ENCODE assay signal across 8 cellular contexts in the genomic region with DNA sequence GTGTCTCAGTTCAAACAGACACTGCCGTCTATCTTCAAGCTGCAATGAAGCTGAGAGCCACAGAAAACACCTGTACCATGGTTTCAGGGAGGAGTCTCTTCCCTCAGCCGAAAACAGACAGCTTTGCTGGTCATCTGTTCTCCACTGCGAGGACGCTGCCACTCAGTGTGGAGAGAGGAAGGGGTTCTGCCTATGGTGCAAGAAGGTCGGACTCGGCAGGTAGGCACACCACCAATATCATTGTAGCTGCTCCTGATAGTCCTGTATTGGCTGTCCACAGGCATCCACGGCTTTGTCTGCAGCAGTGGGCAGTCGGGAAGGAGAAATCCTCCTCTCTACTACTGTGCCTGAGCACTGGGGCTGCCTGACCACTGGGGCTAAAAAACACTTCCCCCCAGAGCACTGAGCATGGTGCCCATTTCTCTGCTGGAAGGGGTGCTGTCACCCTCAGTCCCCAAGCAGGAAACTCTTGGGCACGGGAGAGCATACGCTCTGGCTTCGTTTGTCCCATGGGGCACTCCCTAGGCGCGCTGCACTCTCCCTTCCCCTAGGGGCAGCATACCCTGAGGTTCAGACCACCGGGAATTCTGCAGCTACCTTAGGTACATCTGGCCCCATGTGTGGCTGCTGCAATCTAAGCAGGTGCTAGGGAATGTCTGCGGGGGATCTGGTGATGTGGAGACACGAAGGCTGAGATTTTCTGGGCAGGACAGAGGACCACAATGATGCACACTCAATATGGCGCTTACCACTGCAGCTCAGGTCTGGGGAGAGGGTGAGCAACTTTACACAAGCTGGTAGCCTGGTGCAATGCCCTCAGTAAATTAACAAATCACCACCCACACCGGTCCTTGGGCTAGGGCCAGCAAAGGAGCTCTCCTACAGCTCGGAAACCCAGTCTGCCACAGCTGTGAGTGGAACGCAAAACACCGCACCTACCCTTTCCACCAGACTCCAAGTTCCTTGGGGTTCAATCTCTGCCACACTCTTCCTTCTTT.
DNase-seq lines count a peak whose midpoint lies in the region; ATAC-seq and TF ChIP-seq lines count a peak whose summit lies in the region.

No MANE protein-coding gene starts in this region.

- no peak overlapping the region for H3K27ac Mint-ChIP-seq in activated T-helper 2 cell treated with anti-CD3 and anti-CD28 coated beads, Interferon-gamma antibody, Interleukin-2, Interleukin-4, amounts not matched to agents 10 μg/mL and 5 μg/mL and 100 μg/mL, durations not matched to agents 14 hours and 24 hours and 36 hours

- TF ChIP-seq RAD21 in liver (IDR thresholded peaks at IDR 0.05): peak; percentile 40 to 60

- peaks cover 0 to 9% (median 4%) of the 10 kb centered on the region in 4 donors for H3K4me1 ChIP-seq in liver (ENCODE audit: control insufficient read depth in 4 of 4, insufficient read depth in 4 of 4, low read length in 3 of 4)

- H3K27me3 Mint-ChIP-seq in activated T-helper 2 cell treated with anti-CD3 and anti-CD28 coated beads, Interferon-gamma antibody, Interleukin-2, Interleukin-4, amounts not matched to agents 10 μg/mL and 5 μg/mL and 100 μg/mL, durations not matched to agents 14 hours and 24 hours and 36 hours (ENCODE audit: low read depth): no peaks in the 10 kb centered on the region

- peak overlapping the region; percentile 27 to 54 (median 40) for H3K4me3 ChIP-seq in liver (ENCODE audit: low read depth in 1 of 3, low read length in 3 of 3)

- no peaks in the 10 kb centered on the region for H3K9me3 Mint-ChIP-seq in activated T-helper 2 cell treated with anti-CD3 and anti-CD28 coated beads, Interferon-gamma antibody, Interleukin-2, Interleukin-4, amounts not matched to agents 10 μg/mL and 5 μg/mL and 100 μg/mL, durations not matched to agents 14 hours and 24 hours and 36 hours

- H3K36me3 Mint-ChIP-seq in activated T-helper 2 cell treated with anti-CD3 and anti-CD28 coated beads, Interferon-gamma antibody, Interleukin-2, Interleukin-4, amounts not matched to agents 10 μg/mL and 5 μg/mL and 100 μg/mL, durations not matched to agents 14 hours and 24 hours and 36 hours (ENCODE audit: low read depth): no peaks in the 10 kb centered on the region

- DNase-seq in ELF-1 (ENCODE audit: low read depth, low spot score): peak; percentile 78
- DNase-seq in activated T-helper 2 cell treated with anti-CD3 and anti-CD28 coated beads, Interferon-gamma antibody, Interleukin-2, Interleukin-4, amounts not matched to agents 10 μg/mL and 5 μg/mL and 100 μg/mL, durations not matched to agents 14 hours and 24 hours and 36 hours (ENCODE audit: low spot score): no peak
- DNase-seq in NOMO-1 (lab: John Stamatoyannopoulos, UW; ENCODE audit: unreplicated experiment in 2 of 2): no peak
- DNase-seq in NCI-H146 treated with DMSO at 0.1 percent for 48 hours (lab: John Stamatoyannopoulos, UW; ENCODE audit: unreplicated experiment): no peak
- no peak for DNase-seq in NK-92 (lab: John Stamatoyannopoulos, UW; ENCODE audit: unreplicated experiment)

- no peaks in the 10 kb centered on the region for H3K9me3 ChIP-seq in liver (ENCODE audit: control insufficient read depth in 4 of 4, low read length in 3 of 4)

- H3K4me1 Mint-ChIP-seq in activated T-helper 2 cell treated with anti-CD3 and anti-CD28 coated beads, Interferon-gamma antibody, Interleukin-2, Interleukin-4, amounts not matched to agents 10 μg/mL and 5 μg/mL and 100 μg/mL, durations not matched to agents 14 hours and 24 hours and 36 hours (ENCODE audit: low read depth): peaks cover 6% of the 10 kb centered on the region

- WGBS in liver: 39% methylated on average over 21 of the region's 21 CpGs

- peaks cover 0 to 9% (median 0%) of the 10 kb centered on the region in 4 donors for H3K27me3 ChIP-seq in liver (ENCODE audit: control insufficient read depth in 4 of 4, insufficient read depth in 4 of 4, low read length in 3 of 4)

- ATAC-seq in GM21381 (IDR thresholded peaks at IDR 0.05; ENCODE audit: unreplicated experiment) (peak; percentile 29), HG03571 (IDR thresholded peaks at IDR 0.05; ENCODE audit: unreplicated experiment) (peak; percentile 38)

- no peaks in the 10 kb centered on the region for H3K36me3 ChIP-seq in liver (ENCODE audit: control insufficient read depth in 4 of 4, insufficient read depth in 3 of 4, low read depth in 1 of 4, low read length in 3 of 4)

- peak overlapping the region; percentile 56 for H3K4me3 Mint-ChIP-seq in activated T-helper 2 cell treated with anti-CD3 and anti-CD28 coated beads, Interferon-gamma antibody, Interleukin-2, Interleukin-4, amounts not matched to agents 10 μg/mL and 5 μg/mL and 100 μg/mL, durations not matched to agents 14 hours and 24 hours and 36 hours (ENCODE audit: low read depth)

- intact Hi-C loops in activated T-helper 2 cell treated with anti-CD3 and anti-CD28 coated beads, Interferon-gamma antibody, Interleukin-2, Interleukin-4, amounts not matched to agents 10 μg/mL and 5 μg/mL and 100 μg/mL, durations not matched to agents 14 hours and 24 hours and 36 hours (cut with micrococcal nuclease): no loop called here

- TF ChIP-seq CTCF in liver (IDR thresholded peaks at IDR 0.05; ENCODE audit: low read depth, low read length, missing input control): peak; percentile 26

- no peak overlapping the region for H3K27ac ChIP-seq in liver (ENCODE audit: low read depth in 1 of 2, low read length in 2 of 2)

- no peak overlapping the region for H3K9ac ChIP-seq in liver (ENCODE audit: low read depth in 1 of 2, low read length in 2 of 2)

TF ChIP-seq in liver, 16 proteins besides CTCF, POLR2A, EP300 and RAD21:
- no peak for TF ChIP-seq RXRA (IDR thresholded peaks at IDR 0.05)
- TF ChIP-seq SP1 (IDR thresholded peaks at IDR 0.05): no peak
- TF ChIP-seq YY1 (IDR thresholded peaks at IDR 0.05): no peak
- TF ChIP-seq, protein P1, sequence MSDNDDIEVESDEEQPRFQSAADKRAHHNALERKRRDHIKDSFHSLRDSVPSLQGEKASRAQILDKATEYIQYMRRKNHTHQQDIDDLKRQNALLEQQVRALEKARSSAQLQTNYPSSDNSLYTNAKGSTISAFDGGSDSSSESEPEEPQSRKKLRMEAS (IDR thresholded peaks at IDR 0.05): no peak
- TF ChIP-seq EGR1 (IDR thresholded peaks at IDR 0.05; ENCODE audit: low read depth in 2 of 2): no peak
- TF ChIP-seq, protein P2, sequence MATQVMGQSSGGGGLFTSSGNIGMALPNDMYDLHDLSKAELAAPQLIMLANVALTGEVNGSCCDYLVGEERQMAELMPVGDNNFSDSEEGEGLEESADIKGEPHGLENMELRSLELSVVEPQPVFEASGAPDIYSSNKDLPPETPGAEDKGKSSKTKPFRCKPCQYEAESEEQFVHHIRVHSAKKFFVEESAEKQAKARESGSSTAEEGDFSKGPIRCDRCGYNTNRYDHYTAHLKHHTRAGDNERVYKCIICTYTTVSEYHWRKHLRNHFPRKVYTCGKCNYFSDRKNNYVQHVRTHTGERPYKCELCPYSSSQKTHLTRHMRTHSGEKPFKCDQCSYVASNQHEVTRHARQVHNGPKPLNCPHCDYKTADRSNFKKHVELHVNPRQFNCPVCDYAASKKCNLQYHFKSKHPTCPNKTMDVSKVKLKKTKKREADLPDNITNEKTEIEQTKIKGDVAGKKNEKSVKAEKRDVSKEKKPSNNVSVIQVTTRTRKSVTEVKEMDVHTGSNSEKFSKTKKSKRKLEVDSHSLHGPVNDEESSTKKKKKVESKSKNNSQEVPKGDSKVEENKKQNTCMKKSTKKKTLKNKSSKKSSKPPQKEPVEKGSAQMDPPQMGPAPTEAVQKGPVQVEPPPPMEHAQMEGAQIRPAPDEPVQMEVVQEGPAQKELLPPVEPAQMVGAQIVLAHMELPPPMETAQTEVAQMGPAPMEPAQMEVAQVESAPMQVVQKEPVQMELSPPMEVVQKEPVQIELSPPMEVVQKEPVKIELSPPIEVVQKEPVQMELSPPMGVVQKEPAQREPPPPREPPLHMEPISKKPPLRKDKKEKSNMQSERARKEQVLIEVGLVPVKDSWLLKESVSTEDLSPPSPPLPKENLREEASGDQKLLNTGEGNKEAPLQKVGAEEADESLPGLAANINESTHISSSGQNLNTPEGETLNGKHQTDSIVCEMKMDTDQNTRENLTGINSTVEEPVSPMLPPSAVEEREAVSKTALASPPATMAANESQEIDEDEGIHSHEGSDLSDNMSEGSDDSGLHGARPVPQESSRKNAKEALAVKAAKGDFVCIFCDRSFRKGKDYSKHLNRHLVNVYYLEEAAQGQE (IDR thresholded peaks at IDR 0.05): no peak
- TF ChIP-seq FOXA2 (IDR thresholded peaks at IDR 0.05): no peak
- TF ChIP-seq GABPA (IDR thresholded peaks at IDR 0.05 in 1 of 2, conservative IDR thresholded peaks at IDR 0.05 in 1 of 2): no peak
- no peak for TF ChIP-seq TAF1 (conservative IDR thresholded peaks at IDR 0.05)
- TF ChIP-seq JUND (IDR thresholded peaks at IDR 0.05): no peak
- TF ChIP-seq, protein P3, sequence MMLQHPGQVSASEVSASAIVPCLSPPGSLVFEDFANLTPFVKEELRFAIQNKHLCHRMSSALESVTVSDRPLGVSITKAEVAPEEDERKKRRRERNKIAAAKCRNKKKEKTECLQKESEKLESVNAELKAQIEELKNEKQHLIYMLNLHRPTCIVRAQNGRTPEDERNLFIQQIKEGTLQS (IDR thresholded peaks at IDR 0.05): no peak
- no peak for TF ChIP-seq FOXA1 (IDR thresholded peaks at IDR 0.05)
- TF ChIP-seq, protein P4, sequence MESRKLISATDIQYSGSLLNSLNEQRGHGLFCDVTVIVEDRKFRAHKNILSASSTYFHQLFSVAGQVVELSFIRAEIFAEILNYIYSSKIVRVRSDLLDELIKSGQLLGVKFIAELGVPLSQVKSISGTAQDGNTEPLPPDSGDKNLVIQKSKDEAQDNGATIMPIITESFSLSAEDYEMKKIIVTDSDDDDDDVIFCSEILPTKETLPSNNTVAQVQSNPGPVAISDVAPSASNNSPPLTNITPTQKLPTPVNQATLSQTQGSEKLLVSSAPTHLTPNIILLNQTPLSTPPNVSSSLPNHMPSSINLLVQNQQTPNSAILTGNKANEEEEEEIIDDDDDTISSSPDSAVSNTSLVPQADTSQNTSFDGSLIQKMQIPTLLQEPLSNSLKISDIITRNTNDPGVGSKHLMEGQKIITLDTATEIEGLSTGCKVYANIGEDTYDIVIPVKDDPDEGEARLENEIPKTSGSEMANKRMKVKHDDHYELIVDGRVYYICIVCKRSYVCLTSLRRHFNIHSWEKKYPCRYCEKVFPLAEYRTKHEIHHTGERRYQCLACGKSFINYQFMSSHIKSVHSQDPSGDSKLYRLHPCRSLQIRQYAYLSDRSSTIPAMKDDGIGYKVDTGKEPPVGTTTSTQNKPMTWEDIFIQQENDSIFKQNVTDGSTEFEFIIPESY (IDR thresholded peaks at IDR 0.05): no peak
